Comparison of ENCODE assay signal across 1 cellular context in genomic region chr1:58727363-58727762, GRCh38.
TF ChIP-seq lines count a peak whose summit lies in the region.

No MANE protein-coding gene starts in this region.

TF ChIP-seq in IMR-90, 13 proteins besides CTCF, POLR2A, EP300 and RAD21 (continued from another document):
- TF ChIP-seq ELK1 (IDR thresholded peaks at IDR 0.05; ENCODE audit: borderline replicate concordance, low read depth, low read length) (peak; percentile 85; the same call in 1 of the 2 replicates), MAFK (IDR thresholded peaks at IDR 0.05; ENCODE audit: low read depth, low read length) (no peak), CEBPB (IDR thresholded peaks at IDR 0.05; ENCODE audit: low read depth, low read length) (0 out of 2 replicates have a peak, but pooled peaks have one; percentile 27), USF2 (IDR thresholded peaks at IDR 0.05; ENCODE audit: low read depth, low read length) (no peak)
